Comparison of ENCODE assay signal across 1 cellular context in genomic region chr16:8963825-8964441, GRCh38.
TF ChIP-seq lines count a peak whose summit lies in the region.

TSS of gene USP7 (minus strand) at chr16:8963906. CDS start at chr16:8963285, 621 bp downstream.

TF ChIP-seq in HepG2, 621 proteins besides CTCF, POLR2A, EP300 and RAD21 (continued from another document and continues in another):
- TF ChIP-seq STAG1 (CRISPR knock-in tag; IDR thresholded peaks at IDR 0.05) = peak; percentile 18; the same call in 1 of the 2 replicates
- TF ChIP-seq ZNF275 (CRISPR knock-in tag; IDR thresholded peaks at IDR 0.05; ENCODE audit: borderline replicate concordance) = no peak
- TF ChIP-seq MIER2 (CRISPR knock-in tag; IDR thresholded peaks at IDR 0.05) = no peak
- no peak for TF ChIP-seq CREB1 (IDR thresholded peaks at IDR 0.05)
- TF ChIP-seq CREB1 (CRISPR knock-in tag; IDR thresholded peaks at IDR 0.05) = no peak
- TF ChIP-seq ZNF503 (CRISPR knock-in tag; IDR thresholded peaks at IDR 0.05) = no peak
- no peak for TF ChIP-seq SNAPC4 (CRISPR knock-in tag; IDR thresholded peaks at IDR 0.05)
- no peak for TF ChIP-seq ZBTB40 (IDR thresholded peaks at IDR 0.05)
- TF ChIP-seq ZBTB40 (CRISPR knock-in tag; IDR thresholded peaks at IDR 0.05) = peak; percentile 80
- TF ChIP-seq ZNF691 (CRISPR knock-in tag; IDR thresholded peaks at IDR 0.05; ENCODE audit: borderline replicate concordance, low read depth) = peak; percentile 80; the same call in 1 of the 2 replicates
- TF ChIP-seq ZSCAN29 (CRISPR knock-in tag; conservative IDR thresholded peaks at IDR 0.05) = no peak
- TF ChIP-seq RCOR2 (CRISPR knock-in tag; IDR thresholded peaks at IDR 0.05) = 0 out of 2 replicates have a peak, but pooled peaks have one; percentile 6
- TF ChIP-seq ZNF580 (CRISPR knock-in tag; IDR thresholded peaks at IDR 0.05; ENCODE audit: borderline replicate concordance, low read depth) = 0 out of 2 replicates have a peak, but pooled peaks have one; percentile 23
- peak; percentile 94 for TF ChIP-seq ZIK1 (CRISPR knock-in tag; IDR thresholded peaks at IDR 0.05; ENCODE audit: borderline replicate concordance, low read depth)
- no peak for TF ChIP-seq TBX3 (IDR thresholded peaks at IDR 0.05; ENCODE audit: borderline replicate concordance)
- TF ChIP-seq SALL1 (CRISPR knock-in tag; IDR thresholded peaks at IDR 0.05) = peak; percentile 68
- TF ChIP-seq ZMYM4 (CRISPR knock-in tag; IDR thresholded peaks at IDR 0.05) = peak; percentile 77
- peak; percentile 82; the same call in 1 of the 2 replicates for TF ChIP-seq ZFP82 (CRISPR knock-in tag; IDR thresholded peaks at IDR 0.05; ENCODE audit: borderline replicate concordance)
- no peak for TF ChIP-seq ZNF83 (CRISPR knock-in tag; IDR thresholded peaks at IDR 0.05; ENCODE audit: borderline replicate concordance)
- TF ChIP-seq NR2F6 (IDR thresholded peaks at IDR 0.05) = 0 out of 2 replicates have a peak, but pooled peaks have one; percentile 12
- peak; percentile 45; the same call in 1 of the 2 replicates for TF ChIP-seq NR2F6 (CRISPR knock-in tag; IDR thresholded peaks at IDR 0.05)
- no peak for TF ChIP-seq DNMT1 (CRISPR knock-in tag; IDR thresholded peaks at IDR 0.05)
- no peak for TF ChIP-seq STAT5B (CRISPR knock-in tag; IDR thresholded peaks at IDR 0.05)
- TF ChIP-seq ZBTB10 (CRISPR knock-in tag; IDR thresholded peaks at IDR 0.05; ENCODE audit: borderline replicate concordance) = peak; percentile 85
- peak; percentile 91 for TF ChIP-seq KDM5B (CRISPR knock-in tag; IDR thresholded peaks at IDR 0.05; ENCODE audit: borderline replicate concordance)
- peak; percentile 86; the same call in 1 of the 2 replicates for TF ChIP-seq MXD4 (CRISPR knock-in tag; IDR thresholded peaks at IDR 0.05)
- 0 out of 2 replicates have a peak, but pooled peaks have one; percentile 11 for TF ChIP-seq ZNF619 (CRISPR knock-in tag; IDR thresholded peaks at IDR 0.05)
- TF ChIP-seq ZBTB42 (CRISPR knock-in tag; IDR thresholded peaks at IDR 0.05) = peak; percentile 35; the same call in 1 of the 2 replicates
- TF ChIP-seq NFKBIZ (CRISPR knock-in tag; IDR thresholded peaks at IDR 0.05) = no peak
- no peak for TF ChIP-seq DZIP1 (CRISPR knock-in tag; IDR thresholded peaks at IDR 0.05)
- 0 out of 2 replicates have a peak, but pooled peaks have one; percentile 50 for TF ChIP-seq ZNF773 (CRISPR knock-in tag; IDR thresholded peaks at IDR 0.05; ENCODE audit: borderline replicate concordance)
- no peak for TF ChIP-seq ZFP36 (IDR thresholded peaks at IDR 0.05; ENCODE audit: borderline replicate concordance, low read depth, low read length, partially characterized antibody)
